In genomic region chr7:1387261-1387660, GRCh38 we compare ENCODE assay signal across 2 cellular contexts.
TF ChIP-seq lines count a peak whose summit lies in the region.

No MANE protein-coding gene starts in this region.

TF ChIP-seq in SK-N-SH, 30 proteins besides CTCF, POLR2A, EP300 and RAD21 (continued from another document):
- TF ChIP-seq IRF3 (IDR thresholded peaks at IDR 0.05; ENCODE audit: low read depth, low read length) = no peak
- no peak for TF ChIP-seq NFIC (IDR thresholded peaks at IDR 0.05; ENCODE audit: borderline replicate concordance)
- no peak for TF ChIP-seq TAF1 (IDR thresholded peaks at IDR 0.05; ENCODE audit: borderline replicate concordance, low read depth, low read length)
- TF ChIP-seq FOSL2 (IDR thresholded peaks at IDR 0.05; ENCODE audit: borderline replicate concordance, low read depth) = no peak
- TF ChIP-seq GABPA (IDR thresholded peaks at IDR 0.05; ENCODE audit: low read depth) = no peak
- TF ChIP-seq USF2 (IDR thresholded peaks at IDR 0.05; ENCODE audit: borderline replicate concordance, low read depth, low read length) = no peak
- no peak for TF ChIP-seq USF1 (IDR thresholded peaks at IDR 0.05; ENCODE audit: borderline replicate concordance, low read depth)
- TF ChIP-seq RFX5 (IDR thresholded peaks at IDR 0.05; ENCODE audit: low read length) = no peak
- no peak for TF ChIP-seq MAX (IDR thresholded peaks at IDR 0.05; ENCODE audit: low read depth)
- TF ChIP-seq POLR2AphosphoS5 (IDR thresholded peaks at IDR 0.05; ENCODE audit: low read depth, low read length) = no peak
- no peak for TF ChIP-seq EZH2phosphoT487 (IDR thresholded peaks at IDR 0.05; ENCODE audit: borderline replicate concordance, low read depth)
- TF ChIP-seq REST (IDR thresholded peaks at IDR 0.05; ENCODE audit: low read depth, low read length) = no peak

TF ChIP-seq in SK-N-SH treated with all-trans-retinoic acid at 6 μM for 48 hours, 23 proteins besides CTCF, POLR2A, EP300 and RAD21 (continued from another document):
- TF ChIP-seq PATZ1 (CRISPR knock-in tag; IDR thresholded peaks at IDR 0.05; ENCODE audit: borderline replicate concordance) = no peak
- no peak for TF ChIP-seq TOX (CRISPR knock-in tag; IDR thresholded peaks at IDR 0.05; ENCODE audit: borderline replicate concordance)
- no peak for TF ChIP-seq ESRRG (CRISPR knock-in tag; IDR thresholded peaks at IDR 0.05)
- no peak for TF ChIP-seq TSHZ2 (CRISPR knock-in tag; IDR thresholded peaks at IDR 0.05)
